In genomic region chr12:57476993-57477709, GRCh38 we compare ENCODE assay signal across 1 cellular context.
TF ChIP-seq lines count a peak whose summit lies in the region.

No MANE protein-coding gene starts in this region.

TF ChIP-seq in WTC11, 78 proteins besides CTCF, POLR2A, EP300 and RAD21 (continued from another document):
- TF ChIP-seq ATF6 (CRISPR knock-in tag; IDR thresholded peaks at IDR 0.05) (no peak), NFATC4 (CRISPR knock-in tag; IDR thresholded peaks at IDR 0.05) (no peak), ZNF219 (CRISPR knock-in tag; IDR thresholded peaks at IDR 0.05; ENCODE audit: borderline replicate concordance) (no peak), USF1 (CRISPR knock-in tag; IDR thresholded peaks at IDR 0.05) (no peak), MXD4 (CRISPR knock-in tag; IDR thresholded peaks at IDR 0.05; ENCODE audit: borderline replicate concordance) (no peak), GABPB1 (CRISPR knock-in tag; IDR thresholded peaks at IDR 0.05) (no peak), MYBL2 (CRISPR knock-in tag; IDR thresholded peaks at IDR 0.05) (no peak), PRRX2 (CRISPR knock-in tag; IDR thresholded peaks at IDR 0.05) (no peak), TCF7 (CRISPR knock-in tag; IDR thresholded peaks at IDR 0.05; ENCODE audit: low read depth) (no peak), ELF4 (CRISPR knock-in tag; IDR thresholded peaks at IDR 0.05; ENCODE audit: low read depth) (no peak), AR (CRISPR knock-in tag; IDR thresholded peaks at IDR 0.05) (no peak), ZNF317 (CRISPR knock-in tag; IDR thresholded peaks at IDR 0.05; ENCODE audit: borderline replicate concordance, low read depth) (no peak), E2F1 (CRISPR knock-in tag; IDR thresholded peaks at IDR 0.05) (no peak), ARID4B (CRISPR knock-in tag; IDR thresholded peaks at IDR 0.05; ENCODE audit: borderline replicate concordance) (no peak)
TF ChIP-seq in WTC11: peak in this region for 0.
